15 cellular contexts compared by ENCODE assay signal in the genomic region with DNA sequence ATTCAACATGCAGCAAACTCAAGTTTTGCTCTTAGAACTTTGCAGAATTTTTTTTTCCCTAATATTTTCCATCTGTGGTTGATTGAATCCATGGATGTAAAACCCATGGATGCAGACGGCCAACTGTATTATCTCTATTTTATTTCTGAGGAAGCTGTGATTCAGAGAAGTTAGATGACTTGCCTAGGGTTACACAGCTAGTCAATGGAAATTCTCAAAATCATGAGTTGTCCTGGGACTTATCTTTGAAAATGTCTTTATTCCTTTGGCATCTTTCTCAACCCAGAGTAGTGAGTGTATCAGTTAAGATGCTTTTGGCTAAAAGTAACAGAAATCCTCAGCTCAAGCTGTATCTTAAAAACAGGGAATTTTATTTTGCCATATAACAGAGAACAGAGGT.
"Had no signal": no experiment of that assay in that cellular context is flagged by ENCODE, and none has a peak within 500 bp of the region (broad histone marks: within the 10 kb centered on the region; RNA-seq: fewer than 3 reads in every experiment).

No MANE protein-coding gene starts in this region.

- H3K4me3 ChIP-seq: lower lobe of right lung, thoracic aorta, upper lobe of right lung had no signal

- H3K27me3 ChIP-seq: neutrophil, upper lobe of right lung had no signal

- H3K9me3 ChIP-seq: lower lobe of right lung, neutrophil, thoracic aorta, upper lobe of right lung had no signal

- H3K27ac ChIP-seq: lower lobe of right lung, neutrophil, thoracic aorta, upper lobe of right lung had no signal

- DNase-seq: activated CD4-positive, alpha-beta T cell treated with anti-CD3 and anti-CD28 coated beads, Interleukin-2, amount 10 ng/mL, durations not matched to agents 7 days and 5 days; activated CD8-positive, alpha-beta memory T cell treated with anti-CD3 and anti-CD28 coated beads, Interleukin-2, amount 50 U/mL, for 4 hours; activated effector memory CD4-positive, alpha-beta T cell treated with Interleukin-2 at 50 U/mL for 16 hours; activated naive CD4-positive, alpha-beta T cell treated with anti-CD3 and anti-CD28 coated beads, Interleukin-2, amount 10 ng/mL, durations not matched to agents 7 days and 5 days; activated naive CD8-positive, alpha-beta T cell treated with anti-CD3 and anti-CD28 coated beads, Interleukin-2, amount 50 U/mL, for 24 hours; activated T-cell treated with anti-CD3 and anti-CD28 coated beads, Interleukin-2, amount 50 U/mL, for 48 hours; aorta; effector CD4-positive, alpha-beta T cell; hippocampal formation; lower lobe of right lung; stimulated activated naive B cell treated with anti-CD40 and anti-IgM and Interleukin-4, amounts not matched to agents 10 μg/mL and 1 μg/mL and 100 μg/mL, for 72 hours; T-helper 1 cell; upper lobe of right lung had no signal

- H3K4me1 ChIP-seq: upper lobe of right lung had no signal

- H3K36me3 ChIP-seq: lower lobe of right lung, neutrophil, thoracic aorta, upper lobe of right lung had no signal
